Comparison of ENCODE assay signal across 9 cellular contexts in genomic region chr3:111904376-111905241, GRCh38. TPM values are rescaled to one million over a fixed set of nuclear protein-coding genes. Genes with fewer than 3 reads are reported as not detected.
DNase-seq lines count a peak whose midpoint lies in the region; ATAC-seq and TF ChIP-seq lines count a peak whose summit lies in the region.
"Had no signal": no experiment of that assay in that cellular context is flagged by ENCODE, and none has a peak within 500 bp of the region (broad histone marks: within the 10 kb centered on the region; RNA-seq: fewer than 3 reads in every experiment).

No MANE protein-coding gene starts in this region.

- no peak for ATAC-seq in HG02970 (IDR thresholded peaks at IDR 0.05; ENCODE audit: low FRiP score, unreplicated experiment)

- DNase-seq in EL (peak; percentile 93), OCI-M1 (lab: John Stamatoyannopoulos, UW) (peak; percentile 24), fibroblast of mammary gland (ENCODE audit: low read depth) (peak; percentile 95), retinal pigment epithelial cell (ENCODE audit: low read depth) (peak; percentile 64), NAMALWA (ENCODE audit: low spot score) (no peak), SK-N-DZ (ENCODE audit: low spot score) (no peak), ureter (ENCODE audit: low spot score) (no peak)
- DNase-seq: NCI-H526 had no signal

- H3K4me3 ChIP-seq in fibroblast of mammary gland (ENCODE audit: control insufficient read depth, low read depth, low read length) (no peak overlapping the region), retinal pigment epithelial cell (ENCODE audit: low read length) (no peak overlapping the region)

- TF ChIP-seq CTCF in fibroblast of mammary gland (conservative IDR thresholded peaks at IDR 0.05; ENCODE audit: control insufficient read depth, insufficient read depth, low read depth, low read length) (no peak), retinal pigment epithelial cell (conservative IDR thresholded peaks at IDR 0.05; ENCODE audit: low read depth, low read length) (peak; percentile 17)

RNA-seq across cellular contexts. Expression of gene PHLDB2, which starts 45.5 kb away (rescaled TPM):
- 16.0 and 17.6 TPM in 2 replicates for polyA plus RNA-seq in SK-N-DZ (2014; cell fraction: cytosol; rRNA removed)
- polyA plus RNA-seq in SK-N-DZ (2014; cell fraction: nucleus; rRNA removed) = 20.0 and 29.4 TPM in 2 replicates
- 95.1 TPM for total RNA-seq in ureter

Comparison
In these comparisons a context has a peak if more than half of its experiments do, and no peak if none do; other contexts are left out.
1. DNase-seq: peak in EL (single experiment), OCI-M1 (single experiment), fibroblast of mammary gland (single experiment) and retinal pigment epithelial cell (single experiment); none in NAMALWA (single experiment), SK-N-DZ (single experiment) and ureter (single experiment).